15 cellular contexts compared by ENCODE assay signal in the genomic region with DNA sequence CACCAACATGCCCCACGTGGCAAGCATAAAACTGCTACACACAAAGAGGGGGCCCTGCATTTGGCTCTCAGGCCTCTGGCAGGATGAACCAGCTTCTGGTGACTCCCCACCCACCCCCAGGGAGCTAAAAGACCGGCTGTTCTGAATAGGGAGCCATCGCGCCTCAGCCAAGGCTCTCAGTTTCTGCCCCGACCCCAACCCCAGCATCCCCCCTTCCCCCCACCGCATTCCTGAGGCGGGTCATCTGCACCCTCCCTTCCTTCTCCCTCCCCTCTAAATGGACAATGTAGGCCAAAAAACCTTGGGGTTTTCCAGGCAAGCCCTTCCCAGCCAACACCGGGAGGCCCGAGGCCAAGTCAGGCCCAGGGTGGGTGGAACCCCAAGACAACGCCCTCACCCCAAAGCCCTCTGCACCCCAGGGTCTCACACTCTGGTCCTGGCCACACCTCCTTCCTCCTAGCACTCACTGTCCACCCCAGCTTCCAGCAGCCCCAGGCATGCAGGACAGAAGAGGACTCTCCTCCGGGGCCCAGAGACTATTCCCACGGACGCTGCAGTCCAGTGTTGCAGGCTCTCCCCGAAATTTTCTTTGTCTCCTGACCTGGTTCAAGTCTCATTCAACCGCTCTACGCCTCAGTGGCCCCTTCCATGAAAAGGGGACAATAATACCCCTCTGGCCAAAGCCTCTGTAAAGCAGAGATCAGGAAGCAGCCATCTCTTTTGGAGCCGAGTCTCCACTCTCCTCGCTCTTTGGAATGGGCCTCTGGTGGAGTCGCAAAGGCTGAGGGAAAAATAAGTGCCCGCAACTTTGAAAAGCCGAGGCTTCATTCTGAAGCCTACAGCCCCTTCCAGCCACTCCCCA. TPM values are rescaled to one million over a fixed set of nuclear protein-coding genes. Genes with fewer than 3 reads are reported as not detected.
DNase-seq lines count a peak whose midpoint lies in the region; FAIRE-seq and TF ChIP-seq lines count a peak whose summit lies in the region.
"Had no signal": no experiment of that assay in that cellular context is flagged by ENCODE, and none has a peak within 500 bp of the region (broad histone marks: within the 10 kb centered on the region; RNA-seq: fewer than 3 reads in every experiment).

No MANE protein-coding gene starts in this region.

- H3K27ac ChIP-seq in HUES64 (ENCODE audit: low read depth, low read length) = no peak overlapping the region
- H3K27ac ChIP-seq in iPS-18a (ENCODE audit: low read length) = no peak overlapping the region
- peak overlapping the region in 1 of 4 donors; percentile 60 for H3K27ac ChIP-seq in sigmoid colon
- H3K27ac ChIP-seq: adrenal gland had no signal

- peak; percentile 27 for DNase-seq in CD14-positive monocyte (ENCODE audit: low spot score)
- DNase-seq in sigmoid colon = peak; percentile 52
- no peak for DNase-seq in NOMO-1 (lab: John Stamatoyannopoulos, UW; ENCODE audit: unreplicated experiment in 2 of 2)
- no peak for DNase-seq in 8988T
- DNase-seq in GM12892 (ENCODE audit: insufficient read length) = no peak
- DNase-seq: HCEC 1CT, Karpas-422, naive B cell, NCI-H1417 treated with DMSO at 0.1 percent for 48 hours, NCI-H345 had no signal

- no peak for FAIRE-seq in GM12892 (lab: Jason Lieb, UNC)
- FAIRE-seq: colon had no signal

- H3K4me3 Mint-ChIP-seq in CD14-positive monocyte = peak overlapping the region in 1 of 2 donors; percentile 82
- H3K4me3 Mint-ChIP-seq: stimulated activated naive CD8-positive, alpha-beta T cell treated with anti-CD3 and anti-CD28 coated beads, Interleukin-15, Interleukin-2, amounts not matched to agents 100 ng/mL and 50 ng/mL, for 24 hours had no signal

- H3K4me3 ChIP-seq in HUES64 (ENCODE audit: low read length) = peak overlapping the region; percentile 39; the same call in 1 of the 2 replicates
- H3K4me3 ChIP-seq in iPS-18a (ENCODE audit: low read length) = peak overlapping the region; percentile 44
- no peak overlapping the region for H3K4me3 ChIP-seq in sigmoid colon

- no peak overlapping the region for H3K9ac ChIP-seq in HUES64 (ENCODE audit: low read depth, low read length)
- H3K9ac ChIP-seq in iPS-18a (ENCODE audit: low read length) = no peak overlapping the region

- intact Hi-C loops in CD14-positive monocyte (cut with micrococcal nuclease) (no loop called here), sigmoid colon (cut with DNase I) (no loop called here)

- peaks cover 94% of the 10 kb centered on the region for H3K27me3 ChIP-seq in HUES64 (ENCODE audit: insufficient read depth, low read length)
- H3K27me3 ChIP-seq in iPS-18a (ENCODE audit: control insufficient read depth, insufficient read depth, low read length) = peaks cover 72% of the 10 kb centered on the region
- H3K27me3 ChIP-seq in sigmoid colon = peaks cover 15 to 46% (median 29%) of the 10 kb centered on the region in 3 donors

- H3K9me3 Mint-ChIP-seq in CD14-positive monocyte = peaks cover 2 to 24% (median 13%) of the 10 kb centered on the region in 7 donors
- H3K9me3 Mint-ChIP-seq: stimulated activated naive CD8-positive, alpha-beta T cell treated with anti-CD3 and anti-CD28 coated beads, Interleukin-15, Interleukin-2, amounts not matched to agents 100 ng/mL and 50 ng/mL, for 24 hours had no signal

- peaks cover 18% of the 10 kb centered on the region for H3K4me1 Mint-ChIP-seq in CD14-positive monocyte

- H3K36me3 ChIP-seq in HUES64 (ENCODE audit: insufficient read depth, low read length) (no peaks in the 10 kb centered on the region), iPS-18a (ENCODE audit: control insufficient read depth, low read depth, low read length) (no peaks in the 10 kb centered on the region), sigmoid colon (no peaks in the 10 kb centered on the region)
- H3K36me3 ChIP-seq: adrenal gland had no signal

- WGBS in HUES64 = 55% methylated on average over 20 of the region's 21 CpGs
- 85 to 88% methylated on average over 21 of the region's 21 CpGs for WGBS in sigmoid colon, 2 donors

- TF ChIP-seq EP300 in sigmoid colon (IDR thresholded peaks at IDR 0.05) = no peak

- no peak overlapping the region for H3K27ac Mint-ChIP-seq in CD14-positive monocyte
- H3K27ac Mint-ChIP-seq: stimulated activated naive CD8-positive, alpha-beta T cell treated with anti-CD3 and anti-CD28 coated beads, Interleukin-15, Interleukin-2, amounts not matched to agents 100 ng/mL and 50 ng/mL, for 24 hours had no signal

- H3K36me3 Mint-ChIP-seq in CD14-positive monocyte = peaks cover 0 to 5% of the 10 kb centered on the region in 2 donors

- H3K9me3 ChIP-seq in HUES64 (ENCODE audit: insufficient read depth, low read depth, low read length) (no peaks in the 10 kb centered on the region), iPS-18a (ENCODE audit: control insufficient read depth, low read depth, low read length) (no peaks in the 10 kb centered on the region), sigmoid colon (no peaks in the 10 kb centered on the region)
- H3K9me3 ChIP-seq: adrenal gland had no signal

- peaks cover 55 to 61% (median 57%) of the 10 kb centered on the region in 3 donors for H3K27me3 Mint-ChIP-seq in CD14-positive monocyte (ENCODE audit: low read depth in 3 of 3)

- TF ChIP-seq CTCF in CD14-positive monocyte (IDR thresholded peaks at IDR 0.05) (no peak), sigmoid colon (IDR thresholded peaks at IDR 0.05) (no peak)

- H3K4me1 ChIP-seq in HUES64 (ENCODE audit: insufficient read depth, low read length) = peaks cover 13% of the 10 kb centered on the region
- H3K4me1 ChIP-seq in iPS-18a (ENCODE audit: control insufficient read depth, low read depth, low read length) = peaks cover 28% of the 10 kb centered on the region
- H3K4me1 ChIP-seq in sigmoid colon = peaks cover 0 to 48% (median 46%) of the 10 kb centered on the region in 4 donors

- TF ChIP-seq POLR2A in sigmoid colon (IDR thresholded peaks at IDR 0.05) (no peak), GM12892 (IDR thresholded peaks at IDR 0.05; ENCODE audit: low read depth, low read length) (no peak)

RNA-seq across cellular contexts. Expression of a gene that starts 5.5 kb away (rescaled TPM):
- polyA plus RNA-seq in CD14-positive monocyte (not detected), sigmoid colon (1 to 10 TPM in 2 of 3 donors, under 1 TPM in 1; 0.46 to 2.8 (median 1.2) TPM)
- polyA plus RNA-seq in HUES64 (2013, experiment 1 of 2) = 1.9 TPM
- 3.2 TPM for polyA plus RNA-seq in HUES64 (2013, experiment 2 of 2)
- total RNA-seq in sigmoid colon = 1 to 10 TPM in 3 of 4 donors, under 1 TPM in 1; 0.68 to 5.0 (median 3.0) TPM
- polyA plus RNA-seq in GM12892 (2012; ENCODE audit: missing spikeins) = not detected

Comparison
In these comparisons a context has a peak if more than half of its experiments do, and no peak if none do; other contexts are left out.
1. DNase-seq: peak in CD14-positive monocyte (single experiment) and sigmoid colon (single experiment); none in NOMO-1 (0 of 2), 8988T (single experiment) and GM12892 (single experiment).
2. H3K4me3 ChIP-seq: peak in HUES64 (single experiment) and iPS-18a (single experiment); none in sigmoid colon (0 of 4).